In genomic region chr19:3146677-3147100, GRCh38 we compare ENCODE assay signal across 8 cellular contexts. TPM values are rescaled to one million over a fixed set of nuclear protein-coding genes. Genes with fewer than 3 reads are reported as not detected.
DNase-seq lines count a peak whose midpoint lies in the region; ATAC-seq and TF ChIP-seq lines count a peak whose summit lies in the region.

No MANE protein-coding gene starts in this region.

- in situ Hi-C loops in ACHN (cut with HindIII; ENCODE audit: low pct_ligation_motif_present, low pct_unique_long_range_greater_than_20kb, low sequenced_read_pairs) = no loop called here

- H3K9me3 Mint-ChIP-seq in activated T-cell treated with anti-CD3 and anti-CD28 coated beads, Interleukin-2, amount 50 U/mL, for 72 hours = no peaks in the 10 kb centered on the region

- peak; percentile 64 to 70 for ATAC-seq in activated T-cell treated with anti-CD3 and anti-CD28 coated beads, Interleukin-2, amount 50 U/mL, for 72 hours (replicated peaks in 1 of 2)
- peak in 3 of 8 donors; percentile 21 to 40 (median 33) for ATAC-seq in heart right ventricle
- no peak for ATAC-seq in GM19397 (IDR thresholded peaks at IDR 0.05; ENCODE audit: unreplicated experiment)

- no peak overlapping the region for H3K27ac Mint-ChIP-seq in activated T-cell treated with anti-CD3 and anti-CD28 coated beads, Interleukin-2, amount 50 U/mL, for 72 hours

- H3K27me3 Mint-ChIP-seq in activated T-cell treated with anti-CD3 and anti-CD28 coated beads, Interleukin-2, amount 50 U/mL, for 72 hours (ENCODE audit: low read depth) = no peaks in the 10 kb centered on the region

- H3K4me3 ChIP-seq in heart right ventricle = no peak overlapping the region

- 58 to 65% methylated on average over 5 of the region's 5 CpGs for WGBS in heart right ventricle, 2 donors

- peaks cover 0 to 12% (median 0%) of the 10 kb centered on the region in 7 donors for H3K27me3 ChIP-seq in heart right ventricle

- peaks cover 0 to 19% (median 0%) of the 10 kb centered on the region in 9 donors for H3K36me3 ChIP-seq in heart right ventricle

- DNase-seq in ACHN (peak; percentile 27), NAMALWA (ENCODE audit: low spot score) (peak; percentile 58), heart right ventricle (peak in 1 of 2 donors; percentile 55), GM19238 (ENCODE audit: insufficient read length, low spot score) (no peak), ecto neural progenitor cell (ENCODE audit: low spot score) (no peak)
- DNase-seq in activated T-cell treated with anti-CD3 and anti-CD28 coated beads, Interleukin-2, amount 50 U/mL, for 72 hours = peak; percentile 70 to 81
- DNase-seq in stimulated activated CD4-positive, alpha-beta T cell treated with anti-CD3 and anti-CD28 coated beads, TNF-alpha, amount 100 ng/mL, for 24 hours (ENCODE audit: low read depth in 3 of 3) = peak; percentile 47 to 65 (median 50)

- H3K4me3 Mint-ChIP-seq in activated T-cell treated with anti-CD3 and anti-CD28 coated beads, Interleukin-2, amount 50 U/mL, for 72 hours = peak overlapping the region in 1 of 2 donors; percentile 32

- peak; percentile 48 to 85 (median 66) for TF ChIP-seq CTCF in heart right ventricle (IDR thresholded peaks at IDR 0.05)

- peaks cover 0 to 10% of the 10 kb centered on the region in 2 donors for H3K36me3 Mint-ChIP-seq in activated T-cell treated with anti-CD3 and anti-CD28 coated beads, Interleukin-2, amount 50 U/mL, for 72 hours (ENCODE audit: insufficient read depth in 2 of 2)

- intact Hi-C loops in heart right ventricle (cut with DNase I) = no loop called here

- H3K4me1 ChIP-seq in heart right ventricle = peaks cover 0 to 32% (median 9%) of the 10 kb centered on the region in 9 donors

- peak overlapping the region in 1 of 10 donors; percentile 82 for H3K27ac ChIP-seq in heart right ventricle

- H3K9me3 ChIP-seq in heart right ventricle = no peaks in the 10 kb centered on the region

- H3K4me1 Mint-ChIP-seq in activated T-cell treated with anti-CD3 and anti-CD28 coated beads, Interleukin-2, amount 50 U/mL, for 72 hours (ENCODE audit: low read depth) = peaks cover 20% of the 10 kb centered on the region

RNA-seq across cellular contexts. Expression of gene GNA15, which starts 10.9 kb away (rescaled TPM):
- total RNA-seq in activated T-cell treated with anti-CD3 and anti-CD28 coated beads, Interleukin-2, amount 50 U/mL, for 72 hours = 10 to 100 TPM; 32.8 to 66.5 TPM
- 1 to 10 TPM in 5 of 10 donors, under 1 TPM in 5; 0.42 to 8.9 (median 0.99) TPM for total RNA-seq in heart right ventricle
- polyA plus RNA-seq in heart right ventricle = 1 to 10 TPM; 1.0 to 1.4 TPM

RNA-seq across cellular contexts. Expression of gene S1PR4, which starts 31.9 kb away (rescaled TPM):
- 10 to 100 TPM; 41.1 to 43.4 TPM for total RNA-seq in activated T-cell treated with anti-CD3 and anti-CD28 coated beads, Interleukin-2, amount 50 U/mL, for 72 hours
- 1 to 10 TPM in 1 of 10 donors, under 1 TPM in 9; 0.24 to 3.3 (median 0.59) TPM for total RNA-seq in heart right ventricle
- polyA plus RNA-seq in heart right ventricle = 1 to 10 TPM; 1.5 to 1.9 TPM

RNA-seq across cellular contexts. Expression of gene NCLN, which starts 39.0 kb away (rescaled TPM):
- total RNA-seq in activated T-cell treated with anti-CD3 and anti-CD28 coated beads, Interleukin-2, amount 50 U/mL, for 72 hours = 10 to 100 TPM; 35.0 to 38.7 TPM
- total RNA-seq in heart right ventricle = 10 to 100 TPM; 17.1 to 36.3 (median 24.6) TPM
- 10 to 100 TPM; 31.4 to 43.6 TPM for polyA plus RNA-seq in heart right ventricle

RNA-seq across cellular contexts. Expression of gene GNA11, which starts 52.5 kb away (rescaled TPM):
- total RNA-seq in activated T-cell treated with anti-CD3 and anti-CD28 coated beads, Interleukin-2, amount 50 U/mL, for 72 hours = 1 to 10 TPM; 7.7 to 8.4 TPM
- total RNA-seq in heart right ventricle = 10 to 100 TPM; 57.4 to 83.2 (median 68.8) TPM
- polyA plus RNA-seq in heart right ventricle = 10 to 100 TPM; 28.2 to 40.7 TPM

Comparison
In these comparisons a context has a peak if more than half of its experiments do, and no peak if none do; other contexts are left out.
1. DNase-seq: peak in ACHN (single experiment), NAMALWA (single experiment), activated T-cell treated with anti-CD3 and anti-CD28 coated beads, Interleukin-2, amount 50 U/mL, for 72 hours (2 of 2) and stimulated activated CD4-positive, alpha-beta T cell treated with anti-CD3 and anti-CD28 coated beads, TNF-alpha, amount 100 ng/mL, for 24 hours (3 of 3); none in GM19238 (single experiment) and ecto neural progenitor cell (single experiment).
2. RNA of gene S1PR4, which starts 31.9 kb away (total RNA-seq): 41.1 to 43.4 TPM in activated T-cell treated with anti-CD3 and anti-CD28 coated beads, Interleukin-2, amount 50 U/mL, for 72 hours; 0.24 to 3.3 TPM in heart right ventricle; every median in the first group is over 4 times any median in the second.